In genomic region chr10:122441961-122442360, GRCh38 we compare ENCODE assay signal across 14 cellular contexts. TPM values are rescaled to one million over a fixed set of nuclear protein-coding genes. Genes with fewer than 3 reads are reported as not detected.
DNase-seq lines count a peak whose midpoint lies in the region; ATAC-seq and TF ChIP-seq lines count a peak whose summit lies in the region.
"Had no signal": no experiment of that assay in that cellular context is flagged by ENCODE, and none has a peak within 500 bp of the region (broad histone marks: within the 10 kb centered on the region; RNA-seq: fewer than 3 reads in every experiment).

No MANE protein-coding gene starts in this region.

- H3K4me3 Mint-ChIP-seq in neural progenitor cell, result no peak overlapping the region
- H3K4me3 Mint-ChIP-seq: GM23338, WTC11 had no signal

- no peaks in the 10 kb centered on the region for H3K36me3 ChIP-seq in PC-9 (ENCODE audit: low read depth)
- H3K36me3 ChIP-seq in neural progenitor cell, result no peaks in the 10 kb centered on the region
- no peaks in the 10 kb centered on the region for H3K36me3 ChIP-seq in WERI-Rb-1
- H3K36me3 ChIP-seq: neutrophil, Peyer's patch had no signal

- ATAC-seq in GM19351 (IDR thresholded peaks at IDR 0.05; ENCODE audit: unreplicated experiment) (no peak), HG02852 (IDR thresholded peaks at IDR 0.05; ENCODE audit: unreplicated experiment) (no peak)
- ATAC-seq: GM23338, WTC11 had no signal

- H3K27me3 ChIP-seq in PC-9 (ENCODE audit: insufficient read depth, low read depth), result no peaks in the 10 kb centered on the region
- H3K27me3 ChIP-seq in neural progenitor cell, result no peaks in the 10 kb centered on the region
- no peaks in the 10 kb centered on the region for H3K27me3 ChIP-seq in WERI-Rb-1 (ENCODE audit: insufficient read depth, low read depth, severe bottlenecking)
- H3K27me3 ChIP-seq: Peyer's patch had no signal

- no TSS peak for BruUV-seq in PC-9 (replicated peaks; lab: Mats Ljungman, UMichigan)

- H3K4me2 ChIP-seq in PC-9 (peak overlapping the region; percentile 15; the same call in 1 of the 2 replicates), neural progenitor cell (no peak overlapping the region)
- H3K4me2 ChIP-seq: GM23338 had no signal

- no peak overlapping the region for H3K9ac ChIP-seq in neural progenitor cell

- DNase-seq in Daoy (ENCODE audit: low read depth), result peak; percentile 70
- DNase-seq in PC-9, result peak; percentile 37 to 42
- peak; percentile 75 for DNase-seq in epithelial cell of esophagus (ENCODE audit: low read depth)
- no peak for DNase-seq in neural progenitor cell (ENCODE audit: low spot score)
- no peak for DNase-seq in WERI-Rb-1
- no peak for DNase-seq in cortex of kidney (lab: John Stamatoyannopoulos, UW)
- DNase-seq: activated T-cell treated with anti-CD3 and anti-CD28 coated beads, Interleukin-2, amount 50 U/mL, for 1 hour; C1 segment of cervical spinal cord; Peyer's patch had no signal

- H3F3A ChIP-seq in PC-9 (ENCODE audit: insufficient read depth, low read depth) (no peaks in the 10 kb centered on the region), neural progenitor cell (ENCODE audit: low read depth) (no peaks in the 10 kb centered on the region)

- H2AFZ ChIP-seq in PC-9, result no peak overlapping the region
- no peak overlapping the region for H2AFZ ChIP-seq in neural progenitor cell (replicated peaks)
- H2AFZ ChIP-seq: GM23338 had no signal

- H3K36me3 Mint-ChIP-seq in neural progenitor cell, result no peaks in the 10 kb centered on the region

- CTCF ChIA-PET in PC-9 (lab: Charles Lee), result interaction anchor here (0.5 to 1.0 kb wide), 2 partner anchors 77 to 124 kb away, joined by 4 to 5 read pairs; no protein-coding TSS in a partner anchor

- POLR2A ChIA-PET in PC-9 (lab: Charles Lee; ENCODE audit: unreplicated experiment), result interaction anchor here (0.6 to 0.7 kb wide), 2 partner anchors 13 to 98 kb away, joined by 3 to 15 read pairs; no protein-coding TSS in a partner anchor

- H4K20me1 ChIP-seq in PC-9 (ENCODE audit: insufficient read depth) (no peaks in the 10 kb centered on the region), neural progenitor cell (ENCODE audit: low read depth) (no peaks in the 10 kb centered on the region)

- H3K4me1 ChIP-seq in PC-9 (replicated peaks; ENCODE audit: insufficient read depth) (no peaks in the 10 kb centered on the region), neural progenitor cell (no peaks in the 10 kb centered on the region)
- H3K4me1 ChIP-seq: Peyer's patch had no signal

- TF ChIP-seq CTCF in PC-9 (conservative IDR thresholded peaks at IDR 0.05) (no peak), epithelial cell of esophagus (IDR thresholded peaks at IDR 0.05; ENCODE audit: insufficient read depth, low read depth, low read length, missing control alignments) (no peak), neural progenitor cell (IDR thresholded peaks at IDR 0.05) (no peak), WERI-Rb-1 (IDR thresholded peaks at IDR 0.05; ENCODE audit: low read depth, low read length) (no peak)

- H3K4me3 ChIP-seq in PC-9 (no peak overlapping the region), epithelial cell of esophagus (ENCODE audit: low read length) (no peak overlapping the region), neural progenitor cell (no peak overlapping the region), WERI-Rb-1 (ENCODE audit: low read depth, low read length) (no peak overlapping the region)
- H3K4me3 ChIP-seq: GM23338, Peyer's patch had no signal

- H3K27ac ChIP-seq in PC-9 (no peak overlapping the region), neural progenitor cell (no peak overlapping the region), WERI-Rb-1 (no peak overlapping the region)
- H3K27ac ChIP-seq: neutrophil, Peyer's patch had no signal

- H3K27me3 Mint-ChIP-seq in neural progenitor cell (ENCODE audit: insufficient read depth, low read depth), result no peaks in the 10 kb centered on the region

- H3K79me2 ChIP-seq in PC-9 (ENCODE audit: low read depth) (no peaks in the 10 kb centered on the region), neural progenitor cell (ENCODE audit: low read depth) (no peaks in the 10 kb centered on the region)

- H3K9me3 Mint-ChIP-seq in neural progenitor cell, result peaks cover 16% of the 10 kb centered on the region

- H3K9me2 ChIP-seq in PC-9 (ENCODE audit: insufficient read depth), result no peaks in the 10 kb centered on the region

- intact Hi-C loops in PC-9 (cut with micrococcal nuclease; ENCODE audit: unreplicated experiment), result no loop called here

- no peaks in the 10 kb centered on the region for H3K9me3 ChIP-seq in PC-9 (ENCODE audit: insufficient read depth, low read depth)
- H3K9me3 ChIP-seq in neural progenitor cell (ENCODE audit: low read depth), result peaks cover 5% of the 10 kb centered on the region
- H3K9me3 ChIP-seq in WERI-Rb-1 (ENCODE audit: severe bottlenecking), result no peaks in the 10 kb centered on the region
- H3K9me3 ChIP-seq: neutrophil, Peyer's patch had no signal

- H3K27ac Mint-ChIP-seq in neural progenitor cell, result peak overlapping the region; percentile 51
- H3K27ac Mint-ChIP-seq: GM23338, WTC11 had no signal

- peaks cover 10% of the 10 kb centered on the region for H3K4me1 Mint-ChIP-seq in neural progenitor cell
- H3K4me1 Mint-ChIP-seq: GM23338 had no signal

RNA-seq across cellular contexts. Expression of gene ARMS2, which starts 12.5 kb away (rescaled TPM):
- total RNA-seq in Daoy (2014; rRNA removed; shearing (Covaris generic)), result not detected in 2 replicates
- total RNA-seq in PC-9 (2021), result not detected in 2 replicates
- total RNA-seq in neural progenitor cell (ENCODE audit: low replicate concordance), result not detected in 2 replicates
- total RNA-seq: GM23338, Peyer's patch, WTC11 had no signal

RNA-seq across cellular contexts. Expression of gene HTRA1, which starts 19.4 kb away (rescaled TPM):
- 43.1 and 50.4 TPM in 2 replicates for total RNA-seq in Daoy (2014; rRNA removed; shearing (Covaris generic))
- 14.9 and 18.0 TPM in 2 replicates for total RNA-seq in PC-9 (2021)
- 12.2 and 17.0 TPM in 2 replicates for total RNA-seq in neural progenitor cell (ENCODE audit: low replicate concordance)

Comparison
In these comparisons a context has a peak if more than half of its experiments do, and no peak if none do; other contexts are left out.
1. DNase-seq: peak in Daoy (single experiment), PC-9 (2 of 2) and epithelial cell of esophagus (single experiment); none in neural progenitor cell (single experiment), WERI-Rb-1 (single experiment) and cortex of kidney (single experiment).